1 cellular context compared by ENCODE assay signal in the genomic region with DNA sequence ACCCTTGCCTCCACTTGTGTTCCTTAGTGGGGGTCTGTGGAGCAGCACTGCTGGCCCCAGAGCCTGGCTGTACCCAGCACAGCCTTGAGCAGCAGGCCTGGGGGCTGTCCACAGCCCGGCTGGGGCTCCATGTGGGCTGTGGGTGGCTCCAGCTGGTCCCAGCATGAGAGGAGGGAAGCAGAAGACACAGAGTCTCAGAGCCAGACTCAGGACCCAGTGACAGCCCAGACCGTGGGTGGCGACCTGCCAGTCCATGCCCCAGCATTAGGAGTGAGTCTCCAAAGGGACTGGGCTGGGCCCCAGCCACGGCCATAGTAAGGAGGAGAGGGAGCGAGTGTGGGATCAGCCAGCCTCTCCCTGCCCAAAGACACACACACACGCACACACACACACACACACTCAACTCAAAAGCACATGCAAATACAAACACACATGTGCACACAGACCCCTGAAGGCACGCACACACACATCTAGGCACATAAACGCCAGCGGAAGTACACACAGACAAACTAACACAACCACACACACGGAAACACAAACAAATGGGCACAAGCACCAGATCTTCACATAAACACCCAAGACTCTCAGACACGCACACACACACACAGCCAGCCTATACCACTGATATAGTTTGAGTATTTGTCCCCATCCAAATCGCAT.
TF ChIP-seq lines count a peak whose summit lies in the region.

No MANE protein-coding gene starts in this region.

TF ChIP-seq in HepG2, 621 proteins besides CTCF, POLR2A, EP300 and RAD21 (continued from another document):
- TF ChIP-seq, protein P1, sequence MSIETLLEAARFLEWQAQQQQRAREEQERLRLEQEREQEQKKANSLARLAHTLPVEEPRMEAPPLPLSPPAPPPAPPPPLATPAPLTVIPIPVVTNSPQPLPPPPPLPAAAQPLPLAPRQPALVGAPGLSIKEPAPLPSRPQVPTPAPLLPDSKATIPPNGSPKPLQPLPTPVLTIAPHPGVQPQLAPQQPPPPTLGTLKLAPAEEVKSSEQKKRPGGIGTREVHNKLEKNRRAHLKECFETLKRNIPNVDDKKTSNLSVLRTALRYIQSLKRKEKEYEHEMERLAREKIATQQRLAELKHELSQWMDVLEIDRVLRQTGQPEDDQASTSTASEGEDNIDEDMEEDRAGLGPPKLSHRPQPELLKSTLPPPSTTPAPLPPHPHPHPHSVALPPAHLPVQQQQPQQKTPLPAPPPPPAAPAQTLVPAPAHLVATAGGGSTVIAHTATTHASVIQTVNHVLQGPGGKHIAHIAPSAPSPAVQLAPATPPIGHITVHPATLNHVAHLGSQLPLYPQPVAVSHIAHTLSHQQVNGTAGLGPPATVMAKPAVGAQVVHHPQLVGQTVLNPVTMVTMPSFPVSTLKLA (IDR thresholded peaks at IDR 0.05), result peak; percentile 87
- no peak for TF ChIP-seq ZNF703 (CRISPR knock-in tag; IDR thresholded peaks at IDR 0.05; ENCODE audit: borderline replicate concordance)
